Comparison of ENCODE assay signal across 20 cellular contexts in the genomic region with DNA sequence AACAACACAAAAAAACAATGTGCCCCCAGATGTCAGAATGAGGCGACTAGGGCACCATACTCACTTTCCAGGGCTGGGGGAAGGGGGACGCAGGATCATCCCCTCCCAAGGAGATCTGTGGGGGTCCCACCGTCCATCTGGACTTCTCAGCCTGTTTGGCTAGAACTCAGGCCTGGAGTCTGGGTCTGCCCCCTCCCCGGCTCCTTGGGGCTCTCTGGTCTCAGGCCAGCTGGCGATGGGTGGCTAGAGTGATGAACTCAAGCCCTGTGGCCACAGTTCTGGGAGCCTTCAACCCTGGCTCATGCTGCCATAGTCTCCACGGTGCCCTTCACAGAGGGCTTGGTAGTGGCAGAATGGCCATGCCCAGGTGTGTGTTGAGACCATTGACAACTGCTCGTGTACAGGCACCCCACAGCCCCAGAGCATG. TPM values are rescaled to one million over a fixed set of nuclear protein-coding genes. Genes with fewer than 3 reads are reported as not detected.
DNase-seq lines count a peak whose midpoint lies in the region; ATAC-seq and TF ChIP-seq lines count a peak whose summit lies in the region.
"Had no signal": no experiment of that assay in that cellular context is flagged by ENCODE, and none has a peak within 500 bp of the region (broad histone marks: within the 10 kb centered on the region; RNA-seq: fewer than 3 reads in every experiment).

No MANE protein-coding gene starts in this region.

- intact Hi-C loops in CD14-positive monocyte (cut with micrococcal nuclease) (no loop called here), left ventricle myocardium inferior (cut with micrococcal nuclease) (no loop called here), sciatic nerve (cut with DNase I) (no loop called here), transverse colon (cut with DNase I; ENCODE audit: low total_unique reads) (no loop called here)

- no peak overlapping the region for H3K4me3 ChIP-seq in WERI-Rb-1 (ENCODE audit: low read depth, low read length)
- H3K4me3 ChIP-seq in left ventricle myocardium inferior, result no peak overlapping the region
- no peak overlapping the region for H3K4me3 ChIP-seq in transverse colon
- H3K4me3 ChIP-seq: esophagus squamous epithelium, GM12878, SJCRH30 had no signal

- 55 to 60% methylated on average over 1 to 7 of the region's 7 CpGs for WGBS in transverse colon (ENCODE audit: low coverage in 1 of 2), 2 donors

- no peak for TF ChIP-seq CTCF in CD14-positive monocyte (IDR thresholded peaks at IDR 0.05)
- no peak for TF ChIP-seq CTCF in WERI-Rb-1 (IDR thresholded peaks at IDR 0.05; ENCODE audit: low read depth, low read length)
- no peak for TF ChIP-seq CTCF in left ventricle myocardium inferior (IDR thresholded peaks at IDR 0.05; ENCODE audit: borderline replicate concordance)
- TF ChIP-seq CTCF in transverse colon (IDR thresholded peaks at IDR 0.05), result no peak

- peaks cover 2 to 8% (median 5%) of the 10 kb centered on the region in 7 donors for H3K9me3 Mint-ChIP-seq in CD14-positive monocyte
- H3K9me3 Mint-ChIP-seq: memory B cell had no signal

- H3K36me3 ChIP-seq in WERI-Rb-1, result no peaks in the 10 kb centered on the region
- H3K36me3 ChIP-seq in left ventricle myocardium inferior, result peaks cover 3% of the 10 kb centered on the region
- H3K36me3 ChIP-seq in transverse colon, result no peaks in the 10 kb centered on the region
- H3K36me3 ChIP-seq: esophagus squamous epithelium, SJCRH30 had no signal

- no peak overlapping the region for H3K27ac Mint-ChIP-seq in CD14-positive monocyte
- H3K27ac Mint-ChIP-seq: activated naive CD8-positive, alpha-beta T cell; memory B cell had no signal

- peak overlapping the region; percentile 64 for H3K27ac ChIP-seq in WERI-Rb-1
- peak overlapping the region; percentile 81 for H3K27ac ChIP-seq in left ventricle myocardium inferior (replicated peaks)
- no peak overlapping the region for H3K27ac ChIP-seq in transverse colon
- H3K27ac ChIP-seq: SJCRH30 had no signal

- H3K27me3 ChIP-seq in WERI-Rb-1 (ENCODE audit: insufficient read depth, low read depth, severe bottlenecking) (no peaks in the 10 kb centered on the region), left ventricle myocardium inferior (ENCODE audit: low read depth) (no peaks in the 10 kb centered on the region), transverse colon (no peaks in the 10 kb centered on the region)
- H3K27me3 ChIP-seq: SJCRH30 had no signal

- DNase-seq in CD14-positive monocyte (ENCODE audit: low spot score) (peak; percentile 44), WERI-Rb-1 (no peak), left ventricle myocardium inferior (no peak), sciatic nerve (ENCODE audit: low spot score) (peak; percentile 54), transverse colon (no peak), NCI-H1105 treated with DMSO at 0.1 percent for 48 hours (lab: John Stamatoyannopoulos, UW) (no peak)
- DNase-seq: effector CD4-positive, alpha-beta T cell; esophagus squamous epithelium; KG1; NCI-H1105; NCI-H526 treated with DMSO at 0.1 percent for 48 hours; OCI-M1 had no signal

- peaks cover 6 to 19% of the 10 kb centered on the region in 2 donors for H3K36me3 Mint-ChIP-seq in CD14-positive monocyte
- H3K36me3 Mint-ChIP-seq: memory B cell had no signal

- ATAC-seq in sciatic nerve, result no peak
- ATAC-seq in GM19035 (IDR thresholded peaks at IDR 0.05; ENCODE audit: unreplicated experiment), result no peak
- ATAC-seq in GM19351 (IDR thresholded peaks at IDR 0.05; ENCODE audit: unreplicated experiment), result no peak
- ATAC-seq: activated CD4-positive, CD25-positive, alpha-beta regulatory T cell treated with anti-CD3 and anti-CD28 coated beads, Interleukin-2, amount 50 U/mL, for 24 hours; GM12878 had no signal

- peaks cover 42% of the 10 kb centered on the region for H3K4me1 ChIP-seq in left ventricle myocardium inferior
- H3K4me1 ChIP-seq in transverse colon, result peaks cover 0 to 17% (median 3%) of the 10 kb centered on the region in 4 donors

- no peak overlapping the region for H3K4me3 Mint-ChIP-seq in CD14-positive monocyte
- H3K4me3 Mint-ChIP-seq: activated naive CD8-positive, alpha-beta T cell; memory B cell had no signal

- H3K4me1 Mint-ChIP-seq in CD14-positive monocyte, result peaks cover 7% of the 10 kb centered on the region

- in situ Hi-C loops in transverse colon (cut with MboI; ENCODE audit: low pct_ligation_motif_present in 1 of 4, low pct_unique_long_range_greater_than_20kb in 1 of 4, low sequenced_read_pairs in 3 of 4), result no loop called here

- H3K27me3 Mint-ChIP-seq in CD14-positive monocyte (ENCODE audit: low read depth in 3 of 3), result peaks cover 1 to 12% (median 4%) of the 10 kb centered on the region in 3 donors
- H3K27me3 Mint-ChIP-seq: activated naive CD8-positive, alpha-beta T cell had no signal

- no peak for TF ChIP-seq POLR2A in transverse colon (IDR thresholded peaks at IDR 0.05)

- peaks cover 7% of the 10 kb centered on the region for H3K9me3 ChIP-seq in WERI-Rb-1 (ENCODE audit: severe bottlenecking)
- H3K9me3 ChIP-seq in left ventricle myocardium inferior (replicated peaks), result no peaks in the 10 kb centered on the region
- no peaks in the 10 kb centered on the region for H3K9me3 ChIP-seq in transverse colon
- H3K9me3 ChIP-seq: esophagus squamous epithelium, SJCRH30 had no signal

- no peak for TF ChIP-seq EP300 in transverse colon (IDR thresholded peaks at IDR 0.05; ENCODE audit: low read depth)

RNA-seq across cellular contexts. Expression of a gene that starts 13.6 kb away (rescaled TPM):
- under 1 TPM; 0.35 to 0.41 TPM for polyA plus RNA-seq in CD14-positive monocyte
- total RNA-seq in left ventricle myocardium inferior (118 TPM), sciatic nerve (48.9 TPM), transverse colon (10 to 100 TPM in 3 of 4 donors, 1 to 10 TPM in 1; 10.0 to 44.1 (median 19.7) TPM)

RNA-seq across cellular contexts. Expression of a gene that starts 18.2 kb away (rescaled TPM):
- polyA plus RNA-seq in CD14-positive monocyte, result not detected
- total RNA-seq in left ventricle myocardium inferior (0.22 TPM), sciatic nerve (0.13 TPM), transverse colon (under 1 TPM in 1 of 4 donors, not detected in 3; 0.27 TPM)
- total RNA-seq: esophagus squamous epithelium, GM12878 had no signal
- polyA plus RNA-seq: GM12878, neural cell had no signal

RNA-seq across cellular contexts. Expression of a gene that starts 35.5 kb away (rescaled TPM):
- polyA plus RNA-seq in CD14-positive monocyte, result not detected
- total RNA-seq in left ventricle myocardium inferior, result 552 TPM
- total RNA-seq in sciatic nerve, result not detected
- under 1 TPM in 1 of 4 donors, not detected in 3; 0.27 TPM for total RNA-seq in transverse colon
- total RNA-seq: esophagus squamous epithelium, GM12878, SJCRH30 had no signal
- polyA plus RNA-seq: GM12878, neural cell had no signal

Comparison
In these comparisons a context has a peak if more than half of its experiments do, and no peak if none do; other contexts are left out.
1. DNase-seq: peak in CD14-positive monocyte (single experiment) and sciatic nerve (single experiment); none in WERI-Rb-1 (single experiment), left ventricle myocardium inferior (single experiment), transverse colon (single experiment) and NCI-H1105 treated with DMSO at 0.1 percent for 48 hours (single experiment).
2. H3K27ac ChIP-seq: peak in WERI-Rb-1 (single experiment) and left ventricle myocardium inferior (single experiment); none in transverse colon (0 of 4).
3. RNA of a gene that starts 35.5 kb away (total RNA-seq): 552 TPM in left ventricle myocardium inferior (single experiment); 0.27 TPM in transverse colon and not detected in sciatic nerve (single experiment); every median in the first group is over 100 times any median in the second.